In the genomic region with DNA sequence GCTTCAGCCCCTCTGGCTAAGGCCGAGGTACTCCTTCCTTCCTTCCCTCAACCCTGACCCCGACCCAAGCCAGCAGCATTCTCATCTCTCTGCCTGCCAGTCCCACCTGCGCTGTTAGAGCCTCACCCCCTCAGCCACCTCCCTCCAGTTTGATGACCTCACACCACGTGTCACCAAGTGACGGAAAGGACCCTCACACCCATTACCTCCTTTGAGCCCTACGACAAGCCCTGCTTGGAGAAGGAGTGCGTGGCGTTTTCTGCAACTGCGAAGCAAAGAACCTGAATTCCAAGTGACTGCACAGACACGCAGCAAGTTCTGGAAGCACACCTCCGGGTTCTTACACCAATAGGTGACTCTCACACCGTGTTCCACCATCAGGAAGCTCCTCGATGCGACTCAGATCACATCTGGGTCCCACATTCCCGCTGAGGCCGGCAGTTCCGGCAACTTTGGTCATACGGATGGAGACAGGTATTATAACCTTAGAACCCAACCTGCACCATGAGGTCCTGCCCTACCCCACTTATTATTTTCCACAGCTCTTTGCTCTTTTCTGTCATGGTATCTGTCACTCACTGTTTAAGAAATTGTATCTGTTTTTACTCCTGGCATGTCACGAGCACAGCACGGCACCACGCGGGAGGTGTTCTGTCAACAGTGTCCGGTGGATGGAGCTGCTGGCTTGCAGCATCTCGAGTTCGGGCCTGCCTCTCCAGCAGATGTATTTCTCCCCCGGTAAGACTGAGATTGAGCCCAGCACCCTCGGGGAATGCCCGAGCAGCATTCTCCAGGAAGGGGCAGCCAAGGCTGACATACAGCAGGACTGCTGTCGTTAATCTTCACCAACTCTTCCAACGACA, we compare ENCODE assay signal across 15 cellular contexts. TPM values are rescaled to one million over a fixed set of nuclear protein-coding genes. Genes with fewer than 3 reads are reported as not detected.
"Had no signal": no experiment of that assay in that cellular context is flagged by ENCODE, and none has a peak within 500 bp of the region (broad histone marks: within the 10 kb centered on the region; RNA-seq: fewer than 3 reads in every experiment).

No MANE protein-coding gene starts in this region.

- H3K4me1 Mint-ChIP-seq: activated CD4-positive, alpha-beta T cell treated with anti-CD3 and anti-CD28 coated beads for 36 hours had no signal

- FAIRE-seq: K562 had no signal

- H3K27me3 ChIP-seq: cardiac muscle cell had no signal

- H3K9me3 Mint-ChIP-seq: activated CD8-positive, alpha-beta T cell treated with anti-CD3 and anti-CD28 coated beads for 36 hours; activated naive CD4-positive, alpha-beta T cell treated with anti-CD3 and anti-CD28 coated beads, Interleukin-2, amount 10 ng/mL, durations not matched to agents 7 days and 5 days; activated naive CD8-positive, alpha-beta T cell treated with anti-CD3 and anti-CD28 coated beads for 36 hours; activated T-cell treated with anti-CD3 and anti-CD28 coated beads, Interleukin-2, amount 50 U/mL, for 72 hours; activated T-helper 2 cell treated with anti-CD3 and anti-CD28 coated beads, Interferon-gamma antibody, Interleukin-2, Interleukin-4, amounts not matched to agents 10 μg/mL and 5 μg/mL and 100 μg/mL, durations not matched to agents 14 hours and 24 hours and 36 hours; T-helper 2 cell treated with Interferon-gamma antibody and Interleukin-4, amounts not matched to agents 5 μg/mL and 100 μg/mL, for 36 hours had no signal

- H3K4me3 Mint-ChIP-seq: activated CD4-positive, alpha-beta T cell treated with anti-CD3 and anti-CD28 coated beads for 36 hours; activated CD8-positive, alpha-beta T cell treated with anti-CD3 and anti-CD28 coated beads for 36 hours; activated naive CD4-positive, alpha-beta T cell treated with anti-CD3 and anti-CD28 coated beads, Interleukin-2, amount 10 ng/mL, durations not matched to agents 7 days and 5 days; activated naive CD8-positive, alpha-beta T cell treated with anti-CD3 and anti-CD28 coated beads for 36 hours; activated T-cell treated with anti-CD3 and anti-CD28 coated beads, Interleukin-2, amount 50 U/mL, for 72 hours; T-helper 2 cell treated with Interferon-gamma antibody and Interleukin-4, amounts not matched to agents 5 μg/mL and 100 μg/mL, for 36 hours had no signal

- H2AFZ ChIP-seq: PC-9 had no signal

- H3K36me3 ChIP-seq: brain microvascular endothelial cell, cardiac muscle cell, WERI-Rb-1 had no signal

- H3K27ac ChIP-seq: brain microvascular endothelial cell, cardiac muscle cell, PC-9, WERI-Rb-1 had no signal

- H3K4me2 ChIP-seq: PC-9 had no signal

- H3K36me3 Mint-ChIP-seq: activated naive CD4-positive, alpha-beta T cell treated with anti-CD3 and anti-CD28 coated beads, Interleukin-2, amount 10 ng/mL, durations not matched to agents 7 days and 5 days; activated naive CD8-positive, alpha-beta T cell treated with anti-CD3 and anti-CD28 coated beads for 36 hours had no signal

- DNase-seq: NCI-H1436 treated with DMSO at 0.1 percent for 48 hours, NCI-H2227 treated with DMSO at 0.1 percent for 48 hours, NCI-H748 treated with DMSO at 0.1 percent for 48 hours had no signal

- H3K4me3 ChIP-seq: cardiac muscle cell, K562, PC-9 had no signal

- H3K27ac Mint-ChIP-seq: activated CD4-positive, alpha-beta T cell treated with anti-CD3 and anti-CD28 coated beads for 36 hours; activated CD8-positive, alpha-beta T cell treated with anti-CD3 and anti-CD28 coated beads for 36 hours; activated naive CD4-positive, alpha-beta T cell treated with anti-CD3 and anti-CD28 coated beads, Interleukin-2, amount 10 ng/mL, durations not matched to agents 7 days and 5 days; activated naive CD8-positive, alpha-beta T cell treated with anti-CD3 and anti-CD28 coated beads for 36 hours; activated T-cell treated with anti-CD3 and anti-CD28 coated beads, Interleukin-2, amount 50 U/mL, for 72 hours; activated T-helper 2 cell treated with anti-CD3 and anti-CD28 coated beads, Interferon-gamma antibody, Interleukin-2, Interleukin-4, amounts not matched to agents 10 μg/mL and 5 μg/mL and 100 μg/mL, durations not matched to agents 14 hours and 24 hours and 36 hours; T-helper 2 cell treated with Interferon-gamma antibody and Interleukin-4, amounts not matched to agents 5 μg/mL and 100 μg/mL, for 36 hours had no signal

RNA-seq across cellular contexts. Expression of gene SLC6A12, which starts 5.0 kb away (rescaled TPM):
- total RNA-seq: activated CD8-positive, alpha-beta T cell treated with anti-CD3 and anti-CD28 coated beads for 36 hours; activated naive CD8-positive, alpha-beta T cell treated with anti-CD3 and anti-CD28 coated beads for 36 hours; K562; PC-9 had no signal
- polyA plus RNA-seq: K562 had no signal

RNA-seq across cellular contexts. Expression of gene SLC6A13, which starts 43.7 kb away (rescaled TPM):
- total RNA-seq: activated CD8-positive, alpha-beta T cell treated with anti-CD3 and anti-CD28 coated beads for 36 hours; PC-9 had no signal
